In the genomic region with DNA sequence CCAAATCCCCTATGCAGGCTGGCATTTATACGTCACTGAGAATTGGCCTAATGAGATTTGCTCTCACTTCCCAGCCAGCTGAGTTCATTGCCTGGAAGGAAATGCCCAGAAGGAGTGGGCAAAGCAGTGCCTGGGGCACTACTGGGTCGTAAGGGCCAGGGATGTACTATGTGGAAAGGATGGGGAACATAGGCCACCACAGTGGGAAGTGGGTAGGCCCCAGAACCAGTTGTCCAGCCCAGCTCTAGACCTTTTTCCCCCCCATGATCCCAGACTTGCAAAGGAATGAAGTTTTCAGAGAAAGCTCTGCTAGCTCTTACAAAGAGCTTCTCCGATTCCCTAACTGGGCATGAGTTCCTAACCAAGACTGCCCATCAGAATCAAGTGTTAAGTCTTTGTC, we compare ENCODE assay signal across 33 cellular contexts. TPM values are rescaled to one million over a fixed set of nuclear protein-coding genes. Genes with fewer than 3 reads are reported as not detected.
"Had no signal": no experiment of that assay in that cellular context is flagged by ENCODE, and none has a peak within 500 bp of the region (broad histone marks: within the 10 kb centered on the region; RNA-seq: fewer than 3 reads in every experiment).

No MANE protein-coding gene starts in this region.

- H3K36me3 ChIP-seq: esophagus squamous epithelium, gastrocnemius medialis, heart right ventricle, left lung, lower lobe of right lung had no signal

- H3K9me3 Mint-ChIP-seq: mesothelial cell of epicardium, naive B cell had no signal

- DNase-seq: dermis blood vessel endothelial cell; dorsolateral prefrontal cortex; effector CD4-positive, alpha-beta T cell; effector memory CD4-positive, alpha-beta T cell; erythroblast; esophagus squamous epithelium; foreskin fibroblast; foreskin melanocyte; gastrocnemius medialis; glutamatergic neuron; head of caudate nucleus; heart right ventricle; hippocampal formation; left cardiac atrium; left lung; left ventricle myocardium superior; lower lobe of right lung; mesenchymal stem cell; mucosa of descending colon; naive B cell had no signal

- H3K36me3 Mint-ChIP-seq: mesothelial cell of epicardium, naive B cell had no signal

- H3K4me1 Mint-ChIP-seq: naive B cell had no signal

- H3K4me3 ChIP-seq: coronary artery, dorsolateral prefrontal cortex, esophagus squamous epithelium, gastrocnemius medialis, heart right ventricle, left lung, lower lobe of right lung, mucosa of descending colon had no signal

- H3K27ac ChIP-seq: coronary artery, dorsolateral prefrontal cortex, epithelial cell of prostate, esophagus squamous epithelium, gastrocnemius medialis, heart right ventricle, left lung, lower lobe of right lung had no signal

- ATAC-seq: esophagus mucosa, gastrocnemius medialis, heart right ventricle, left cardiac atrium, left lung, left ventricle myocardium superior, lower lobe of right lung, mucosa of descending colon had no signal

- H3K27me3 ChIP-seq: gastrocnemius medialis, left lung had no signal

- H3K4me1 ChIP-seq: esophagus squamous epithelium, gastrocnemius medialis, heart right ventricle, left lung, lower lobe of right lung had no signal

- H3K4me3 Mint-ChIP-seq: mesothelial cell of epicardium, naive B cell had no signal

- H3K9me3 ChIP-seq: esophagus squamous epithelium, gastrocnemius medialis, heart right ventricle, left lung, lower lobe of right lung, mucosa of descending colon had no signal

- FAIRE-seq: colon, endometrium, islet of Langerhans had no signal

- H3K27ac Mint-ChIP-seq: mesothelial cell of epicardium had no signal

RNA-seq across cellular contexts. Expression of a gene that starts 13.9 kb away (rescaled TPM):
- total RNA-seq: dermis blood vessel endothelial cell, esophagus mucosa, esophagus squamous epithelium, gastrocnemius medialis, glomerular endothelial cell, heart right ventricle, kidney epithelial cell, left cardiac atrium, left lung, left ventricle myocardium superior, lower leg skin, lower lobe of right lung, lung microvascular endothelial cell, mesenteric fat pad, mucosa of descending colon, myocyte had no signal
- polyA plus RNA-seq: heart right ventricle had no signal

RNA-seq across cellular contexts. Expression of a gene that starts 19.6 kb away (rescaled TPM):
- total RNA-seq: dermis blood vessel endothelial cell, dorsolateral prefrontal cortex, esophagus mucosa, esophagus squamous epithelium, gastrocnemius medialis, glomerular endothelial cell, heart right ventricle, kidney epithelial cell, left cardiac atrium, left ventricle myocardium superior, lower leg skin, lower lobe of right lung, lung microvascular endothelial cell, mesenteric fat pad, mesothelial cell of epicardium, mucosa of descending colon, myocyte had no signal
- polyA plus RNA-seq: heart right ventricle had no signal

RNA-seq across cellular contexts. Expression of a gene that starts 34.1 kb away (rescaled TPM):
- total RNA-seq: dermis blood vessel endothelial cell, gastrocnemius medialis, glomerular endothelial cell, heart right ventricle, lung microvascular endothelial cell, mesenteric fat pad, myocyte had no signal

RNA-seq across cellular contexts. Expression of a gene that starts 42.5 kb away (rescaled TPM):
- total RNA-seq: dermis blood vessel endothelial cell, gastrocnemius medialis, kidney epithelial cell, lung microvascular endothelial cell, mesenteric fat pad, myocyte had no signal
